In the genomic region with DNA sequence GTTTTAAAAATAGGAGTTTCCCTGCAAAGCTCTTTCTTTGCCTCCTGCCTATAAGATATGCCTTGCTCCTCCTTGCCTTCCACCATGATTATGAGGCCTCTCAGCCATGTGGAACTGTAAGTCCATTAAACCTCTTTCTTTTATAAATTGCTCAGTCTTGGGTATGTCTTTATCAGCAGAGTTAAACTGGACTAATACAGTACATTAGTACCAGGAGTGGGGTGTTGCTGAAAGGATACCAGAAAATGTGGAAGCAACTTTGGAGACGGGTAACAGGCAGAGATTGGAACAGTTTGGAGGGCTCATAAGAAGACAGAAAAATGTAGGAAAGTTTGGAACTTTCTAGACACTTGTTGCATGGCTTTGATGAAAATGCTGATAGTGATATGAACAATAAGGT, we compare ENCODE assay signal across 34 cellular contexts.
"Had no signal": no experiment of that assay in that cellular context is flagged by ENCODE, and none has a peak within 500 bp of the region (broad histone marks: within the 10 kb centered on the region; RNA-seq: fewer than 3 reads in every experiment).

No MANE protein-coding gene starts in this region.

- H3K4me3 ChIP-seq: MG63 had no signal

- DNase-seq: Karpas-422, Kasumi-1, MG63, MM.1S, MV-4-11, NCI-H1048, NCI-H1092, NCI-H1092 treated with DMSO at 0.1 percent for 48 hours, NCI-H1105, NCI-H1105 treated with DMSO at 0.1 percent for 48 hours, NCI-H1417, NCI-H1417 treated with DMSO at 0.1 percent for 48 hours, NCI-H1436, NCI-H1436 treated with DMSO at 0.1 percent for 48 hours, NCI-H146, NCI-H1694, NCI-H1694 treated with DMSO at 0.1 percent for 48 hours, NCI-H187, NCI-H187 treated with DMSO at 0.1 percent for 48 hours, NCI-H1930, NCI-H2029, NCI-H2029 treated with DMSO at 0.1 percent for 48 hours, NCI-H2081, NCI-H2081 treated with DMSO at 0.1 percent for 48 hours, NCI-H2107, NCI-H2171, NCI-H2171 treated with DMSO at 0.1 percent for 48 hours, NCI-H2227 treated with DMSO at 0.1 percent for 48 hours, NCI-H226, NCI-H345, NCI-H446, NCI-H446 treated with DMSO at 0.1 percent for 48 hours, NCI-H510A, NCI-H510A treated with DMSO at 0.1 percent for 48 hours had no signal

- H3K36me3 ChIP-seq: MG63 had no signal

- H3K27me3 ChIP-seq: MG63 had no signal

- H3K9me3 ChIP-seq: MG63 had no signal
